ENCODE assay signal across 1 cellular context in genomic region chr2:170713280-170714155, GRCh38.
TF ChIP-seq lines count a peak whose summit lies in the region.

No MANE protein-coding gene starts in this region.

TF ChIP-seq in GM12878, 131 proteins besides CTCF, POLR2A, EP300 and RAD21 (continued from another document):
- no peak for TF ChIP-seq RUNX3 (IDR thresholded peaks at IDR 0.05; ENCODE audit: low read length)
- no peak for TF ChIP-seq ZNF384 (IDR thresholded peaks at IDR 0.05; ENCODE audit: borderline replicate concordance, low read depth, low read length)
